In genomic region chr18:77130229-77131099, GRCh38 we compare ENCODE assay signal across 9 cellular contexts. TPM values are rescaled to one million over a fixed set of nuclear protein-coding genes. Genes with fewer than 3 reads are reported as not detected.
DNase-seq lines count a peak whose midpoint lies in the region; ATAC-seq and TF ChIP-seq lines count a peak whose summit lies in the region.
"Had no signal": no experiment of that assay in that cellular context is flagged by ENCODE, and none has a peak within 500 bp of the region (broad histone marks: within the 10 kb centered on the region; RNA-seq: fewer than 3 reads in every experiment).

No MANE protein-coding gene starts in this region.

- H3K36me3 ChIP-seq in left ventricle myocardium inferior (no peaks in the 10 kb centered on the region), adipocyte (ENCODE audit: control insufficient read depth, insufficient read depth, low read length, severe bottlenecking) (no peaks in the 10 kb centered on the region), vagina (no peaks in the 10 kb centered on the region)

- TF ChIP-seq CTCF in left ventricle myocardium inferior (IDR thresholded peaks at IDR 0.05; ENCODE audit: borderline replicate concordance) (no peak), lower leg skin (IDR thresholded peaks at IDR 0.05) (no peak), vagina (IDR thresholded peaks at IDR 0.05) (no peak)

- intact Hi-C loops in left ventricle myocardium inferior (cut with micrococcal nuclease) (no loop called here), left ventricle myocardium superior (cut with micrococcal nuclease) (no loop called here), lower leg skin (cut with DNase I; ENCODE audit: low total_unique reads) (no loop called here), vagina (cut with DNase I) (no loop called here)

- no peaks in the 10 kb centered on the region for H3K9me3 ChIP-seq in left ventricle myocardium inferior (replicated peaks)
- no peaks in the 10 kb centered on the region for H3K9me3 ChIP-seq in adipocyte (ENCODE audit: control insufficient read depth, low read length)
- no peaks in the 10 kb centered on the region for H3K9me3 ChIP-seq in vagina

- ATAC-seq in left ventricle myocardium superior: no peak

- peak overlapping the region; percentile 86 for H3K9ac ChIP-seq in adipocyte (ENCODE audit: low read length)

- H3K27me3 ChIP-seq in left ventricle myocardium inferior (ENCODE audit: low read depth): peaks cover 23% of the 10 kb centered on the region
- no peaks in the 10 kb centered on the region for H3K27me3 ChIP-seq in adipocyte (replicated peaks; ENCODE audit: control insufficient read depth, insufficient read depth, low read length)
- no peaks in the 10 kb centered on the region for H3K27me3 ChIP-seq in vagina

- TF ChIP-seq POLR2A in lower leg skin (IDR thresholded peaks at IDR 0.05): no peak
- TF ChIP-seq POLR2A in vagina (IDR thresholded peaks at IDR 0.05): no peak

- peaks cover 77% of the 10 kb centered on the region for H3K4me1 ChIP-seq in left ventricle myocardium inferior
- H3K4me1 ChIP-seq in adipocyte (ENCODE audit: control insufficient read depth, insufficient read depth, low read length): peaks cover 58% of the 10 kb centered on the region
- peaks cover 64% of the 10 kb centered on the region for H3K4me1 ChIP-seq in vagina

- WGBS in lower leg skin, 2 donors: 54 to 59% methylated on average over 27 of the region's 27 CpGs

- no peak for DNase-seq in left ventricle myocardium inferior
- no peak for DNase-seq in left ventricle myocardium superior
- DNase-seq in adipocyte (ENCODE audit: low read depth): no peak
- peak; percentile 19 to 86 for DNase-seq in lower leg skin (ENCODE audit: low spot score in 2 of 2)
- DNase-seq in vagina (ENCODE audit: extremely low spot score in 2 of 2): peak in 1 of 2 donors; percentile 87
- no peak for DNase-seq in NK-92 treated with Interleukin-12 subunit alpha and Interleukin-12 subunit beta, amount 100 ng/mL, for 24 hours (lab: John Stamatoyannopoulos, UW)
- DNase-seq in effector CD8-positive, alpha-beta T cell (lab: John Stamatoyannopoulos, UW): no peak
- no peak for DNase-seq in stimulated activated CD4-positive, alpha-beta T cell treated with anti-CD3 and anti-CD28 coated beads, Interleukin-1b, Interleukin-23, amount 100 ng/mL, for 48 hours
- DNase-seq: DMS79 treated with DMSO at 0.1 percent for 48 hours had no signal

- H3K4me3 ChIP-seq in left ventricle myocardium inferior (peak overlapping the region; percentile 86), adipocyte (ENCODE audit: low read length) (peak overlapping the region; percentile 83), lower leg skin (ENCODE audit: low read depth, poor library complexity, severe bottlenecking) (peak overlapping the region; percentile 90), vagina (peak overlapping the region; percentile 68 to 71)

- peak overlapping the region; percentile 90 for H3K27ac ChIP-seq in left ventricle myocardium inferior (replicated peaks)
- H3K27ac ChIP-seq in vagina: peak overlapping the region; percentile 99

RNA-seq across cellular contexts. Expression of gene MBP, which starts 2.1 kb away (rescaled TPM):
- total RNA-seq in left ventricle myocardium inferior (35.0 TPM), left ventricle myocardium superior (32.7 TPM), lower leg skin (10 to 100 TPM; 45.0 to 60.0 (median 51.9) TPM), vagina (33.6 TPM)

Comparison
In these comparisons a context has a peak if more than half of its experiments do, and no peak if none do; other contexts are left out.
1. DNase-seq: peak in lower leg skin (2 of 2); none in left ventricle myocardium inferior (single experiment), left ventricle myocardium superior (single experiment), adipocyte (single experiment), NK-92 treated with Interleukin-12 subunit alpha and Interleukin-12 subunit beta, amount 100 ng/mL, for 24 hours (single experiment), effector CD8-positive, alpha-beta T cell (single experiment) and stimulated activated CD4-positive, alpha-beta T cell treated with anti-CD3 and anti-CD28 coated beads, Interleukin-1b, Interleukin-23, amount 100 ng/mL, for 48 hours (single experiment).
2. Peak in every context shown above with its lines, with median percentiles within 50 percentile points of each other: H3K4me3 ChIP-seq.